In the genomic region with DNA sequence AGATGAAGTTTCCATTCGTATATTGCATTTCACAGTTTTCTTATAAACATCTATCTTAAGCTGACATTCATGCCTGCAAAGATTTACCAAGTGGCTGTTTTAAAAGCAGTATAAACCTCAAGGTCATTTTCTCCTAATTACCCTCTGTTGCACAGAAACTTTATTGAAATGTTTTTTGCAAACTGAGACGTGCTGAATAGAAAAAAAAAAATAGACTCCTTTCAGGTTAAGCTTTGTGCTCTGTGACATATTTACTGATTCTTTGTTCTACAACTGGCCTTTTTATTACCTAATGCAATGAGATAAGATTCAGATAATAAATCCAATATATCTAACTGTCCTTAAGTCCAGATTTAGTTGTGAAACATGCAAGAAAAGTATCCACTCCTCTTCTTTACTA, we compare ENCODE assay signal across 35 cellular contexts.
"Had no signal": no experiment of that assay in that cellular context is flagged by ENCODE, and none has a peak within 500 bp of the region (broad histone marks: within the 10 kb centered on the region; RNA-seq: fewer than 3 reads in every experiment).

No MANE protein-coding gene starts in this region.

- H3K4me3 ChIP-seq: adrenal gland, body of pancreas, breast epithelium had no signal

- H3K27me3 Mint-ChIP-seq: activated B cell treated with CpG ODN at 0.5 μM for 24 hours; activated CD4-positive, alpha-beta memory T cell treated with anti-CD3 and anti-CD28 coated beads for 36 hours; activated CD4-positive, alpha-beta T cell treated with anti-CD3 and anti-CD28 coated beads, Interleukin-2, amount 10 ng/mL, durations not matched to agents 24 days and 14 days; activated CD8-positive, alpha-beta T cell treated with anti-CD3 and anti-CD28 coated beads for 36 hours; activated naive CD8-positive, alpha-beta T cell treated with anti-CD3 and anti-CD28 coated beads for 36 hours; activated T-helper 17 cell treated with anti-CD3 and anti-CD28 coated beads, Interleukin-2, amount 50 U/mL, for 72 hours had no signal

- H3K27ac Mint-ChIP-seq: activated B cell treated with CpG ODN at 0.5 μM for 24 hours; activated CD4-positive, alpha-beta memory T cell treated with anti-CD3 and anti-CD28 coated beads for 36 hours; activated CD4-positive, alpha-beta T cell treated with anti-CD3 and anti-CD28 coated beads, Interleukin-2, amount 10 ng/mL, durations not matched to agents 24 days and 14 days; activated CD8-positive, alpha-beta T cell treated with anti-CD3 and anti-CD28 coated beads for 36 hours; activated naive CD4-positive, alpha-beta T cell treated with anti-CD3 and anti-CD28 coated beads for 36 hours; activated naive CD4-positive, alpha-beta T cell treated with anti-CD3 and anti-CD28 coated beads, Interleukin-2, amount 50 U/mL, for 72 hours; activated naive CD8-positive, alpha-beta T cell treated with anti-CD3 and anti-CD28 coated beads for 36 hours; activated T-cell treated with anti-CD3 and anti-CD28 coated beads, Interleukin-2, amount 50 U/mL, for 72 hours; activated T-helper 1 cell treated with anti-CD3 and anti-CD28 coated beads, Interleukin-12 subunit alpha, Interleukin-12 subunit beta, Interleukin-2, Interleukin-4 antibody, amounts not matched to agents 30 ng/mL and 10 ng/mL and 1 ng/mL, durations not matched to agents 14 hours and 24 hours and 36 hours; activated T-helper 17 cell treated with anti-CD3 and anti-CD28 coated beads, Interleukin-2, amount 50 U/mL, for 72 hours; T-helper 1 cell treated with Interleukin-12 subunit alpha and Interleukin-12 subunit beta and Interleukin-4 antibody, amounts not matched to agents 30 μg/mL and 1 μg/mL, for 36 hours; T-helper 2 cell treated with Interferon-gamma antibody and Interleukin-4, amounts not matched to agents 5 μg/mL and 100 μg/mL, for 36 hours had no signal

- H3K27me3 ChIP-seq: adrenal gland, body of pancreas, brain microvascular endothelial cell, breast epithelium had no signal

- H3K36me3 ChIP-seq: adrenal gland, brain microvascular endothelial cell, breast epithelium had no signal

- H3K4me3 Mint-ChIP-seq: activated B cell treated with CpG ODN at 0.5 μM for 24 hours; activated CD4-positive, alpha-beta memory T cell treated with anti-CD3 and anti-CD28 coated beads for 36 hours; activated CD4-positive, alpha-beta T cell treated with anti-CD3 and anti-CD28 coated beads, Interleukin-2, amount 10 ng/mL, durations not matched to agents 24 days and 14 days; activated CD8-positive, alpha-beta T cell treated with anti-CD3 and anti-CD28 coated beads for 36 hours; activated naive CD4-positive, alpha-beta T cell treated with anti-CD3 and anti-CD28 coated beads for 36 hours; activated naive CD8-positive, alpha-beta T cell treated with anti-CD3 and anti-CD28 coated beads for 36 hours; activated T-cell treated with anti-CD3 and anti-CD28 coated beads, Interleukin-2, amount 50 U/mL, for 4 hours; activated T-cell treated with anti-CD3 and anti-CD28 coated beads, Interleukin-2, amount 50 U/mL, for 72 hours; activated T-helper 1 cell treated with anti-CD3 and anti-CD28 coated beads, Interleukin-12 subunit alpha, Interleukin-12 subunit beta, Interleukin-2, Interleukin-4 antibody, amounts not matched to agents 30 ng/mL and 10 ng/mL and 1 ng/mL, durations not matched to agents 14 hours and 24 hours and 36 hours; activated T-helper 17 cell treated with anti-CD3 and anti-CD28 coated beads, Interleukin-2, amount 50 U/mL, for 72 hours; T-helper 1 cell treated with Interleukin-12 subunit alpha and Interleukin-12 subunit beta and Interleukin-4 antibody, amounts not matched to agents 30 μg/mL and 1 μg/mL, for 36 hours; T-helper 2 cell treated with Interferon-gamma antibody and Interleukin-4, amounts not matched to agents 5 μg/mL and 100 μg/mL, for 36 hours had no signal

- ATAC-seq: activated CD8-positive, alpha-beta T cell treated with anti-CD3 and anti-CD28 coated beads for 36 hours; activated naive CD4-positive, alpha-beta T cell treated with anti-CD3 and anti-CD28 coated beads, Interleukin-2, amount 50 U/mL, for 72 hours; activated T-cell treated with anti-CD3 and anti-CD28 coated beads, Interleukin-2, amount 50 U/mL, for 4 hours; activated T-cell treated with anti-CD3 and anti-CD28 coated beads, Interleukin-2, amount 50 U/mL, for 72 hours; activated T-helper 17 cell treated with anti-CD3 and anti-CD28 coated beads, Interleukin-2, amount 50 U/mL, for 72 hours; body of pancreas had no signal

- H3K4me1 ChIP-seq: adrenal gland, body of pancreas, breast epithelium had no signal

- H3K36me3 Mint-ChIP-seq: activated CD4-positive, alpha-beta memory T cell treated with anti-CD3 and anti-CD28 coated beads for 36 hours; activated naive CD4-positive, alpha-beta T cell treated with anti-CD3 and anti-CD28 coated beads, Interleukin-2, amount 50 U/mL, for 72 hours; activated naive CD8-positive, alpha-beta T cell treated with anti-CD3 and anti-CD28 coated beads for 36 hours had no signal

- H3K27ac ChIP-seq: adrenal gland, body of pancreas, brain microvascular endothelial cell, breast epithelium, VCaP had no signal

- H3K4me1 Mint-ChIP-seq: activated B cell treated with CpG ODN at 0.5 μM for 24 hours; activated CD4-positive, alpha-beta T cell treated with anti-CD3 and anti-CD28 coated beads, Interleukin-2, amount 10 ng/mL, durations not matched to agents 24 days and 14 days; activated naive CD8-positive, alpha-beta T cell treated with anti-CD3 and anti-CD28 coated beads for 36 hours; activated T-helper 17 cell treated with anti-CD3 and anti-CD28 coated beads, Interleukin-2, amount 50 U/mL, for 72 hours had no signal

- H3K9me3 Mint-ChIP-seq: activated naive CD8-positive, alpha-beta T cell treated with anti-CD3 and anti-CD28 coated beads for 36 hours; activated T-helper 1 cell treated with anti-CD3 and anti-CD28 coated beads, Interleukin-12 subunit alpha, Interleukin-12 subunit beta, Interleukin-2, Interleukin-4 antibody, amounts not matched to agents 30 ng/mL and 10 ng/mL and 1 ng/mL, durations not matched to agents 14 hours and 24 hours and 36 hours had no signal

- H3K9me3 ChIP-seq: adrenal gland, body of pancreas, breast epithelium had no signal

- DNase-seq: activated B cell treated with CpG ODN at 0.5 μM for 24 hours; activated CD4-positive, alpha-beta memory T cell treated with anti-CD3 and anti-CD28 coated beads for 36 hours; activated CD4-positive, alpha-beta T cell treated with anti-CD3 and anti-CD28 coated beads for 4 hours; activated CD4-positive, alpha-beta T cell treated with anti-CD3 and anti-CD28 coated beads, Interleukin-2, amount 10 ng/mL, durations not matched to agents 24 days and 14 days; activated CD4-positive, alpha-beta T cell treated with anti-CD3 and anti-CD28 coated beads, Interleukin-2, amount 50 U/mL, for 1 hour; activated CD4-positive, alpha-beta T cell treated with anti-CD3 and anti-CD28 coated beads, Interleukin-2, amount 50 U/mL, for 4 hours; activated CD4-positive, CD25-positive, alpha-beta regulatory T cell treated with anti-CD3 and anti-CD28 coated beads, Interleukin-2, amount 50 U/mL, for 72 hours; activated CD8-positive, alpha-beta memory T cell treated with anti-CD3 and anti-CD28 coated beads, Interleukin-2, amount 50 U/mL, for 4 hours; activated CD8-positive, alpha-beta T cell treated with anti-CD3 and anti-CD28 coated beads for 36 hours; activated effector memory CD4-positive, alpha-beta T cell treated with anti-CD3 and anti-CD28 coated beads, Interleukin-2, amount 50 U/mL, for 16 hours; activated gamma-delta T cell treated with Interleukin-2 at 50 U/mL for 16 hours; activated naive CD4-positive, alpha-beta T cell; activated naive CD4-positive, alpha-beta T cell treated with anti-CD3 and anti-CD28 coated beads for 36 hours; activated naive CD4-positive, alpha-beta T cell treated with anti-CD3 and anti-CD28 coated beads, Interleukin-2, amount 50 U/mL, for 16 hours; activated naive CD8-positive, alpha-beta T cell treated with anti-CD3 and anti-CD28 coated beads for 36 hours; activated T-cell treated with anti-CD3 and anti-CD28 coated beads for 4 hours; activated T-cell treated with anti-CD3 and anti-CD28 coated beads, Interleukin-2, amount 50 U/mL, for 1 hour; activated T-cell treated with anti-CD3 and anti-CD28 coated beads, Interleukin-2, amount 50 U/mL, for 4 hours; activated T-cell treated with anti-CD3 and anti-CD28 coated beads, Interleukin-2, amount 50 U/mL, for 72 hours; adrenal gland; amniotic stem cell; aorta; body of pancreas; brain microvascular endothelial cell; central memory CD4-positive, alpha-beta T cell; T-helper 1 cell; T-helper 2 cell; T-helper 9 cell had no signal
